ENCODE assay signal across 8 cellular contexts in genomic region chr12:44875954-44876553, GRCh38. TPM values are rescaled to one million over a fixed set of nuclear protein-coding genes. Genes with fewer than 3 reads are reported as not detected.
DNase-seq lines count a peak whose midpoint lies in the region; TF ChIP-seq lines count a peak whose summit lies in the region.

NELL2 (minus strand) TSS chr12:44876315; CDS start chr12:44875869, 446 bp downstream.

- H3K4me3 ChIP-seq in WI38 (ENCODE audit: low read depth, low read length), result peak within 1 kb of the TSS; percentile 51

- DNase-seq in DMS79 treated with DMSO at 0.1 percent for 48 hours (lab: John Stamatoyannopoulos, UW) (peak; percentile 14), DMS79 (lab: John Stamatoyannopoulos, UW) (no peak), NCI-H1092 treated with DMSO at 0.1 percent for 48 hours (lab: John Stamatoyannopoulos, UW) (peak; percentile 97), T47D (ENCODE audit: low read depth in 1 of 2, low spot score in 1 of 2) (peak; percentile 62 to 77), islet precursor cell (peak; percentile 90), HT-29 (ENCODE audit: low spot score) (no peak)
- peak; percentile 22 to 49 for DNase-seq in stimulated activated CD4-positive, alpha-beta T cell treated with anti-CD3 and anti-CD28 coated beads, Interleukin-1b, Interleukin-23, amount 100 ng/mL, for 1 hour (ENCODE audit: low read depth in 2 of 2)

- no peak for TF ChIP-seq CTCF in WI38 (IDR thresholded peaks at IDR 0.05; ENCODE audit: low read depth, low read length)

- in situ Hi-C loops in T47D (cut with HindIII; ENCODE audit: low pct_unique_long_range_greater_than_20kb, low sequenced_read_pairs), result no loop called here

RNA-seq across cellular contexts. Expression of gene NELL2, which starts in this region (rescaled TPM):
- total RNA-seq in HT-29 (2014; rRNA removed; shearing (Covaris generic)), result not detected in 2 replicates

Comparison
In these comparisons a context has a peak if more than half of its experiments do, and no peak if none do; other contexts are left out.
1. DNase-seq: peak in DMS79 treated with DMSO at 0.1 percent for 48 hours (single experiment), NCI-H1092 treated with DMSO at 0.1 percent for 48 hours (single experiment), T47D (2 of 2), islet precursor cell (single experiment) and stimulated activated CD4-positive, alpha-beta T cell treated with anti-CD3 and anti-CD28 coated beads, Interleukin-1b, Interleukin-23, amount 100 ng/mL, for 1 hour (2 of 2); none in DMS79 (single experiment) and HT-29 (single experiment).